ENCODE assay signal across 36 cellular contexts in the genomic region with DNA sequence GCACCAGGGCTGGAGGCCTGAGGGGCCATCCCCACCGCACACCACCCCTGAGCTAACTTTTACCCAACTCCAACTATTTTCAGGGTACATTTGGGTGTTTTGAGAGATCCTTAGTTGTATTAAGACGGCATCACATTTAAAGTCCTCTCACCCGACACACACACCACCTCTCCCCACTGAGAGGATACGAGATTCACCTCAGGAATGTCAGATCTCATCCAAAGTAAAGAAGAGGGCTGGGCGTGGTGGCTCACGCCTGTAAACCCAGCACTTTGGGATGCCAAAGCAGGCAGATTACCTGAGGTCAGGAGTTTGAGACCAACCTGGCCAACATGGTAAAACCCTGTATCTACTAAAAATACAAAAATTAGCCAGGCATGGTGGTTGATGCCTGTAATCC.
A peak's percentile ranks its signal among the peaks of the same experiment; 100 is the strongest.
DNase-seq lines count a peak whose midpoint lies in the region; ATAC-seq, FAIRE-seq and TF ChIP-seq lines count a peak whose summit lies in the region.
"Had no signal": no experiment of that assay in that cellular context is flagged by ENCODE, and none has a peak within 500 bp of the region (broad histone marks: within the 10 kb centered on the region; RNA-seq: fewer than 3 reads in every experiment).

No MANE protein-coding gene starts in this region.

- TF ChIP-seq EP300 in A549 (IDR thresholded peaks at IDR 0.05) = no peak

- no peaks in the 10 kb centered on the region for H3K9me2 ChIP-seq in GM23338 (ENCODE audit: insufficient read depth)
- no peaks in the 10 kb centered on the region for H3K9me2 ChIP-seq in PC-3 (replicated peaks; ENCODE audit: low read length)

- peaks cover 15% of the 10 kb centered on the region for H3K27me3 Mint-ChIP-seq in GM23338 (ENCODE audit: insufficient read depth, low read depth, poor library complexity)

- TF ChIP-seq POLR2A in A549 (IDR thresholded peaks at IDR 0.05; ENCODE audit: low read length) = no peak

- H3K9me3 Mint-ChIP-seq in GM23338 = no peaks in the 10 kb centered on the region
- H3K9me3 Mint-ChIP-seq: CD14-positive monocyte; CD4-positive, alpha-beta memory T cell; CD4-positive, alpha-beta T cell; CD4-positive, CD25-positive, alpha-beta regulatory T cell; CD8-positive, alpha-beta memory T cell; CD8-positive, alpha-beta T cell had no signal

- peak; percentile 59 for FAIRE-seq in A549 (lab: Jason Lieb, UNC)
- no peak for FAIRE-seq in small intestine (lab: Jason Lieb, UNC)
- FAIRE-seq: A204.1, D721Med had no signal

- peak in 1 of 2 experiments; percentile 68 for DNase-seq in A549 (ENCODE audit: low read depth in 1 of 2, low spot score in 1 of 2)
- DNase-seq in GM23338 (ENCODE audit: low spot score) = no peak
- DNase-seq in PC-3 = peak; percentile 23
- DNase-seq in tibial artery = no peak
- no peak for DNase-seq in activated gamma-delta T cell (lab: John Stamatoyannopoulos, UW)
- no peak for DNase-seq in small intestine
- no peak for DNase-seq in hippocampal formation (lab: John Stamatoyannopoulos, UW)
- DNase-seq: 8988T; ACHN; AML-193; BE2C; C1 segment of cervical spinal cord; Caco-2; Calu3; CD4-positive, alpha-beta memory T cell; CD4-positive, alpha-beta T cell; CD4-positive, CD25-positive, alpha-beta regulatory T cell; CD8-positive, alpha-beta memory T cell; CD8-positive, alpha-beta T cell; COR-L47; DMS 273 treated with DMSO at 0.1 percent for 48 hours; DMS153; DMS53; DMS79; DMS79 treated with DMSO at 0.1 percent for 48 hours; DND-41; EL had no signal

- H3K9ac ChIP-seq in PC-3 (ENCODE audit: low read length) = no peak overlapping the region
- H3K9ac ChIP-seq: BLaER1; BLaER1 treated with 17β-estradiol and CSF1 and Interleukin-3, amounts not matched to agents 10 nM and 100 nM had no signal

- H3K4me3 Mint-ChIP-seq in GM23338 = no peak overlapping the region
- H3K4me3 Mint-ChIP-seq: B cell; CD14-positive monocyte; CD4-positive, alpha-beta memory T cell; CD4-positive, alpha-beta T cell; CD4-positive, CD25-positive, alpha-beta regulatory T cell; CD8-positive, alpha-beta memory T cell; CD8-positive, alpha-beta T cell had no signal

- no peak overlapping the region for H3K27ac Mint-ChIP-seq in GM23338
- H3K27ac Mint-ChIP-seq: B cell; CD14-positive monocyte; CD4-positive, alpha-beta memory T cell; CD4-positive, alpha-beta T cell; CD4-positive, CD25-positive, alpha-beta regulatory T cell; CD8-positive, alpha-beta memory T cell; CD8-positive, alpha-beta T cell had no signal

- H3K4me3 ChIP-seq in A549 = no peak overlapping the region
- no peak overlapping the region for H3K4me3 ChIP-seq in GM23338
- H3K4me3 ChIP-seq in PC-3 (ENCODE audit: low read length) = no peak overlapping the region
- no peak overlapping the region for H3K4me3 ChIP-seq in tibial artery
- no peak overlapping the region for H3K4me3 ChIP-seq in small intestine (ENCODE audit: low read depth in 1 of 2, low read length in 2 of 2)
- H3K4me3 ChIP-seq: BLaER1; BLaER1 treated with 17β-estradiol and CSF1 and Interleukin-3, amounts not matched to agents 10 nM and 100 nM had no signal

- H3K4me1 ChIP-seq in A549 (peaks cover 23% of the 10 kb centered on the region), GM23338 (ENCODE audit: insufficient read depth) (no peaks in the 10 kb centered on the region), PC-3 (ENCODE audit: insufficient read depth, low read length) (no peaks in the 10 kb centered on the region), tibial artery (no peaks in the 10 kb centered on the region), small intestine (ENCODE audit: control insufficient read depth in 2 of 2, insufficient read depth in 1 of 2, low read depth in 1 of 2, low read length in 1 of 2) (no peaks in the 10 kb centered on the region)
- H3K4me1 ChIP-seq: BE2C, Caco-2 had no signal

- H3F3A ChIP-seq in GM23338 (replicated peaks; ENCODE audit: low read depth) = no peaks in the 10 kb centered on the region
- no peaks in the 10 kb centered on the region for H3F3A ChIP-seq in PC-3 (ENCODE audit: low read length, unreplicated experiment)

- H3K9me3 ChIP-seq in A549 = no peaks in the 10 kb centered on the region
- no peaks in the 10 kb centered on the region for H3K9me3 ChIP-seq in PC-3 (ENCODE audit: low read length)
- no peaks in the 10 kb centered on the region for H3K9me3 ChIP-seq in tibial artery
- H3K9me3 ChIP-seq in small intestine (ENCODE audit: control insufficient read depth, low read depth) = no peaks in the 10 kb centered on the region
- H3K9me3 ChIP-seq: BE2C, BLaER1, Caco-2 had no signal

- 43% methylated on average over 6 of the region's 6 CpGs for WGBS in A549 (ENCODE audit: missing lambda C conversion rate)
- WGBS in small intestine, 3 donors = 64 to 78% (median 67%) methylated on average over 6 of the region's 6 CpGs

- TF ChIP-seq CTCF in A549 (IDR thresholded peaks at IDR 0.05) (no peak), GM23338 (conservative IDR thresholded peaks at IDR 0.05; ENCODE audit: low read depth in 2 of 2) (no peak), PC-3 (conservative IDR thresholded peaks at IDR 0.05; ENCODE audit: low read depth, low read length) (no peak), tibial artery (IDR thresholded peaks at IDR 0.05) (no peak)

- TF ChIP-seq RAD21 in A549 (conservative IDR thresholded peaks at IDR 0.05 in 1 of 2, IDR thresholded peaks at IDR 0.05 in 1 of 2) = no peak

- POLR2A ChIA-PET in A549 (lab: Yijun Ruan, JAX) (no interaction called here), PC-3 (lab: Charles Lee; ENCODE audit: unreplicated experiment) (no interaction called here)

- H3K27me3 ChIP-seq in GM23338 (ENCODE audit: insufficient read depth) (no peaks in the 10 kb centered on the region), PC-3 (ENCODE audit: low read length) (peaks cover 100% of the 10 kb centered on the region), tibial artery (peaks cover 0 to 80% of the 10 kb centered on the region in 2 donors), small intestine (ENCODE audit: control insufficient read depth in 2 of 2, insufficient read depth in 2 of 2, low read length in 2 of 2) (peaks cover 0 to 6% of the 10 kb centered on the region in 2 donors)

- H3K4me2 ChIP-seq in A549 = peak overlapping the region; percentile 6; the same call in 1 of the 3 replicates
- H3K4me2 ChIP-seq in GM23338 = no peak overlapping the region
- H3K4me2 ChIP-seq in PC-3 (ENCODE audit: low read length) = no peak overlapping the region
- H3K4me2 ChIP-seq: BLaER1; BLaER1 treated with 17β-estradiol and CSF1 and Interleukin-3, amounts not matched to agents 10 nM and 100 nM had no signal

- peaks cover 2% of the 10 kb centered on the region; the same call in 1 of the 3 replicates for H3K4me1 Mint-ChIP-seq in GM23338
- H3K4me1 Mint-ChIP-seq: B cell; CD14-positive monocyte; CD4-positive, alpha-beta memory T cell; CD4-positive, CD25-positive, alpha-beta regulatory T cell; CD8-positive, alpha-beta memory T cell had no signal

- H3K79me2 ChIP-seq in GM23338 (replicated peaks; ENCODE audit: insufficient read depth) (no peaks in the 10 kb centered on the region), PC-3 (ENCODE audit: low read length) (no peaks in the 10 kb centered on the region)

- intact Hi-C loops in PC-3 (cut with micrococcal nuclease) (no loop called here), tibial artery (cut with DNase I; ENCODE audit: low total_unique reads) (no loop called here)

- ATAC-seq in A549 = peak in 1 of 2 experiments; percentile 58; a peak in 3 of 6 replicates
- ATAC-seq in GM23338 = no peak
- peak; percentile 53 for ATAC-seq in PC-3
- ATAC-seq: CD8-positive, alpha-beta T cell had no signal

- H3K36me3 ChIP-seq in GM23338 (ENCODE audit: insufficient read depth) (no peaks in the 10 kb centered on the region), PC-3 (ENCODE audit: low read depth, low read length) (no peaks in the 10 kb centered on the region), tibial artery (no peaks in the 10 kb centered on the region), small intestine (ENCODE audit: control insufficient read depth in 2 of 2, insufficient read depth in 2 of 2, low read length in 2 of 2) (no peaks in the 10 kb centered on the region)
- H3K36me3 ChIP-seq: BE2C; BLaER1; BLaER1 treated with 17β-estradiol and CSF1 and Interleukin-3, amounts not matched to agents 10 nM and 100 nM had no signal

- no peaks in the 10 kb centered on the region; the same call in 1 of the 2 replicates for H4K20me1 ChIP-seq in GM23338 (replicated peaks; ENCODE audit: insufficient read depth)
- H4K20me1 ChIP-seq in PC-3 (ENCODE audit: low read length) = no peaks in the 10 kb centered on the region
- H4K20me1 ChIP-seq: BLaER1 had no signal

- no peaks in the 10 kb centered on the region for H3K36me3 Mint-ChIP-seq in GM23338 (ENCODE audit: low read depth)
- H3K36me3 Mint-ChIP-seq: CD14-positive monocyte; CD4-positive, alpha-beta memory T cell; CD4-positive, CD25-positive, alpha-beta regulatory T cell; CD8-positive, alpha-beta memory T cell; CD8-positive, alpha-beta T cell had no signal

- no TSS peak for BruUV-seq in PC-3 (replicated peaks; lab: Mats Ljungman, UMichigan)

- no peak overlapping the region for H2AFZ ChIP-seq in GM23338
- H2AFZ ChIP-seq in PC-3 (ENCODE audit: low read length) = no peak overlapping the region

- H3K27ac ChIP-seq in A549 (peak overlapping the region in 1 of 2 experiments; percentile 68; a peak in 3 of 6 replicates), GM23338 (ENCODE audit: low read depth) (0 out of 2 replicates have a peak overlapping the region, but pooled peaks have one; percentile 14), PC-3 (ENCODE audit: low read length) (no peak overlapping the region), angular gyrus (ENCODE audit: low read depth, low read length) (peak overlapping the region; percentile 67), tibial artery (no peak overlapping the region), small intestine (ENCODE audit: low read depth in 1 of 2, low read length in 1 of 2) (no peak overlapping the region)
- H3K27ac ChIP-seq: 22Rv1; BLaER1; BLaER1 treated with 17β-estradiol and CSF1 and Interleukin-3, amounts not matched to agents 10 nM and 100 nM; C4-2B had no signal

- CTCF ChIA-PET in A549 (lab: Yijun Ruan, JAX) (interaction anchor here (1.1 to 1.5 kb wide), 3 partner anchors 9 to 129 kb away, joined by 3 to 4 read pairs (median 3); no protein-coding TSS in a partner anchor), PC-3 (lab: Charles Lee) (no interaction called here)

TF ChIP-seq in A549, 52 proteins besides CTCF, POLR2A, EP300 and RAD21 (continues in another document):
- TF ChIP-seq SREBF2 (IDR thresholded peaks at IDR 0.05) = no peak
- no peak for TF ChIP-seq FOSB (CRISPR knock-in tag; IDR thresholded peaks at IDR 0.05)
- TF ChIP-seq, protein P1, sequence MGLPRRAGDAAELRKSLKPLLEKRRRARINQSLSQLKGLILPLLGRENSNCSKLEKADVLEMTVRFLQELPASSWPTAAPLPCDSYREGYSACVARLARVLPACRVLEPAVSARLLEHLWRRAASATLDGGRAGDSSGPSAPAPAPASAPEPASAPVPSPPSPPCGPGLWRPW (IDR thresholded peaks at IDR 0.05) = no peak

TF ChIP-seq in GM23338, 12 proteins besides CTCF, POLR2A, EP300 and RAD21 (continues in another document):
- no peak for TF ChIP-seq EZH2 (IDR thresholded peaks at IDR 0.05; ENCODE audit: low read depth, unreplicated experiment)
- no peak for TF ChIP-seq NANOG (IDR thresholded peaks at IDR 0.05; ENCODE audit: borderline replicate concordance)
- no peak for TF ChIP-seq ZNF331 (CRISPR knock-in tag; IDR thresholded peaks at IDR 0.05; ENCODE audit: low read depth)

Comparison
In these comparisons a context has a peak if more than half of its experiments do, and no peak if none do; other contexts are left out.
1. H3K27ac ChIP-seq: peak in GM23338 (single experiment) and angular gyrus (single experiment); none in PC-3 (single experiment), tibial artery (0 of 2) and small intestine (0 of 2).